In genomic region chr6:42142118-42142835, GRCh38 we compare ENCODE assay signal across 8 cellular contexts. TPM values are rescaled to one million over a fixed set of nuclear protein-coding genes. Genes with fewer than 3 reads are reported as not detected.
DNase-seq lines count a peak whose midpoint lies in the region; ATAC-seq lines count a peak whose summit lies in the region.

Gene C6orf132 (minus strand): TSS chr6:42142620. CDS start chr6:42142444, 176 bp downstream.

- H3K4me1 Mint-ChIP-seq in activated naive CD4-positive, alpha-beta T cell treated with anti-CD3 and anti-CD28 coated beads, Interleukin-2, amount 50 U/mL, for 24 hours: peaks cover 4% of the 10 kb centered on the region
- peaks cover 4% of the 10 kb centered on the region for H3K4me1 Mint-ChIP-seq in activated T-helper 17 cell treated with anti-CD3 and anti-CD28 coated beads, Interleukin-2, amount 50 U/mL, for 72 hours

- H3K4me3 ChIP-seq in skeletal muscle cell (ENCODE audit: low read depth, low read length): peak within 1 kb of the TSS; percentile 62

- H3K27ac Mint-ChIP-seq in activated naive CD4-positive, alpha-beta T cell treated with anti-CD3 and anti-CD28 coated beads, Interleukin-2, amount 50 U/mL, for 24 hours: no peak within 1 kb of the TSS
- H3K27ac Mint-ChIP-seq in activated T-helper 17 cell treated with anti-CD3 and anti-CD28 coated beads, Interleukin-2, amount 50 U/mL, for 72 hours: no peak within 1 kb of the TSS

- peaks cover 13% of the 10 kb centered on the region for H3K27me3 Mint-ChIP-seq in activated naive CD4-positive, alpha-beta T cell treated with anti-CD3 and anti-CD28 coated beads, Interleukin-2, amount 50 U/mL, for 24 hours
- peaks cover 20% of the 10 kb centered on the region for H3K27me3 Mint-ChIP-seq in activated T-helper 17 cell treated with anti-CD3 and anti-CD28 coated beads, Interleukin-2, amount 50 U/mL, for 72 hours

- H3K9me3 Mint-ChIP-seq in activated naive CD4-positive, alpha-beta T cell treated with anti-CD3 and anti-CD28 coated beads, Interleukin-2, amount 50 U/mL, for 24 hours: no peaks in the 10 kb centered on the region
- H3K9me3 Mint-ChIP-seq in activated T-helper 17 cell treated with anti-CD3 and anti-CD28 coated beads, Interleukin-2, amount 50 U/mL, for 72 hours: no peaks in the 10 kb centered on the region

- H3K36me3 Mint-ChIP-seq in activated naive CD4-positive, alpha-beta T cell treated with anti-CD3 and anti-CD28 coated beads, Interleukin-2, amount 50 U/mL, for 24 hours: no peaks in the 10 kb centered on the region
- H3K36me3 Mint-ChIP-seq in activated T-helper 17 cell treated with anti-CD3 and anti-CD28 coated beads, Interleukin-2, amount 50 U/mL, for 72 hours (ENCODE audit: low read depth): no peaks in the 10 kb centered on the region

- ATAC-seq in activated T-helper 17 cell treated with anti-CD3 and anti-CD28 coated beads, Interleukin-2, amount 50 U/mL, for 72 hours (replicated peaks): no peak

- DNase-seq in activated naive CD4-positive, alpha-beta T cell treated with anti-CD3 and anti-CD28 coated beads, Interleukin-2, amount 50 U/mL, for 16 hours: no peak
- DNase-seq in hepatic stellate cell (ENCODE audit: low spot score) (peak; percentile 40), skeletal muscle cell (ENCODE audit: low read depth) (no peak), NCI-H446 (lab: John Stamatoyannopoulos, UW) (no peak), cortex of kidney (lab: John Stamatoyannopoulos, UW) (no peak), NCI-H2081 treated with DMSO at 0.1 percent for 48 hours (lab: John Stamatoyannopoulos, UW) (no peak)

- H3K4me3 Mint-ChIP-seq in activated naive CD4-positive, alpha-beta T cell treated with anti-CD3 and anti-CD28 coated beads, Interleukin-2, amount 50 U/mL, for 24 hours: peak within 1 kb of the TSS; percentile 72
- peak within 1 kb of the TSS; percentile 24 for H3K4me3 Mint-ChIP-seq in activated T-helper 17 cell treated with anti-CD3 and anti-CD28 coated beads, Interleukin-2, amount 50 U/mL, for 72 hours

RNA-seq across cellular contexts. Expression of gene C6orf132, which starts in this region (rescaled TPM):
- total RNA-seq in activated T-helper 17 cell treated with anti-CD3 and anti-CD28 coated beads, Interleukin-2, amount 50 U/mL, for 72 hours: under 1 TPM; 0.22 to 0.29 TPM
